In genomic region chr6:36839819-36840379, GRCh38 we compare ENCODE assay signal across 1 cellular context.
TF ChIP-seq lines count a peak whose summit lies in the region.

No MANE protein-coding gene starts in this region.

TF ChIP-seq in HepG2, 621 proteins besides CTCF, POLR2A, EP300 and RAD21 (continues in another document):
- TF ChIP-seq RARA (CRISPR knock-in tag; IDR thresholded peaks at IDR 0.05), result no peak
- no peak for TF ChIP-seq SMC3 (IDR thresholded peaks at IDR 0.05; ENCODE audit: low read length)
- no peak for TF ChIP-seq TERF1 (CRISPR knock-in tag; IDR thresholded peaks at IDR 0.05)
- TF ChIP-seq, protein P1, sequence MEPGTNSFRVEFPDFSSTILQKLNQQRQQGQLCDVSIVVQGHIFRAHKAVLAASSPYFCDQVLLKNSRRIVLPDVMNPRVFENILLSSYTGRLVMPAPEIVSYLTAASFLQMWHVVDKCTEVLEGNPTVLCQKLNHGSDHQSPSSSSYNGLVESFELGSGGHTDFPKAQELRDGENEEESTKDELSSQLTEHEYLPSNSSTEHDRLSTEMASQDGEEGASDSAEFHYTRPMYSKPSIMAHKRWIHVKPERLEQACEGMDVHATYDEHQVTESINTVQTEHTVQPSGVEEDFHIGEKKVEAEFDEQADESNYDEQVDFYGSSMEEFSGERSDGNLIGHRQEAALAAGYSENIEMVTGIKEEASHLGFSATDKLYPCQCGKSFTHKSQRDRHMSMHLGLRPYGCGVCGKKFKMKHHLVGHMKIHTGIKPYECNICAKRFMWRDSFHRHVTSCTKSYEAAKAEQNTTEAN (CRISPR knock-in tag; conservative IDR thresholded peaks at IDR 0.05), result peak; percentile 85
- 0 out of 2 replicates have a peak, but pooled peaks have one; percentile 21 for TF ChIP-seq MYC (CRISPR knock-in tag; IDR thresholded peaks at IDR 0.05; ENCODE audit: borderline replicate concordance)
- no peak for TF ChIP-seq HIVEP1 (CRISPR knock-in tag; IDR thresholded peaks at IDR 0.05)
- peak; percentile 48; the same call in 1 of the 2 replicates for TF ChIP-seq TFDP1 (CRISPR knock-in tag; IDR thresholded peaks at IDR 0.05; ENCODE audit: borderline replicate concordance)
- TF ChIP-seq UBTF (CRISPR knock-in tag; IDR thresholded peaks at IDR 0.05), result peak; percentile 44; the same call in 1 of the 2 replicates
- no peak for TF ChIP-seq FOXK1 (CRISPR knock-in tag; IDR thresholded peaks at IDR 0.05; ENCODE audit: borderline replicate concordance, low read depth)
- TF ChIP-seq ZSCAN21 (CRISPR knock-in tag; IDR thresholded peaks at IDR 0.05; ENCODE audit: borderline replicate concordance), result 0 out of 2 replicates have a peak, but pooled peaks have one; percentile 10
- peak; percentile 26; the same call in 1 of the 2 replicates for TF ChIP-seq ZFP82 (CRISPR knock-in tag; IDR thresholded peaks at IDR 0.05; ENCODE audit: borderline replicate concordance)
- 0 out of 2 replicates have a peak, but pooled peaks have one; percentile 56 for TF ChIP-seq ZNF558 (CRISPR knock-in tag; IDR thresholded peaks at IDR 0.05; ENCODE audit: borderline replicate concordance)
- TF ChIP-seq PITX1 (CRISPR knock-in tag; IDR thresholded peaks at IDR 0.05), result no peak
- no peak for TF ChIP-seq PTBP1 (IDR thresholded peaks at IDR 0.05; ENCODE audit: low read depth, low read length, poor library complexity, severe bottlenecking)
- no peak for TF ChIP-seq ZFP37 (CRISPR knock-in tag; IDR thresholded peaks at IDR 0.05; ENCODE audit: borderline replicate concordance)
- 0 out of 2 replicates have a peak, but pooled peaks have one; percentile 44 for TF ChIP-seq ZNF790 (CRISPR knock-in tag; IDR thresholded peaks at IDR 0.05; ENCODE audit: borderline replicate concordance)
- no peak for TF ChIP-seq SETDB1 (CRISPR knock-in tag; IDR thresholded peaks at IDR 0.05; ENCODE audit: borderline replicate concordance)
- TF ChIP-seq SAP130 (CRISPR knock-in tag; IDR thresholded peaks at IDR 0.05; ENCODE audit: low read depth), result 0 out of 2 replicates have a peak, but pooled peaks have one; percentile 19
- 0 out of 2 replicates have a peak, but pooled peaks have one; percentile 35 for TF ChIP-seq SP5 (CRISPR knock-in tag; IDR thresholded peaks at IDR 0.05; ENCODE audit: borderline replicate concordance, low read depth)
- 0 out of 2 replicates have a peak, but pooled peaks have one; percentile 8 for TF ChIP-seq ZBTB26 (CRISPR knock-in tag; IDR thresholded peaks at IDR 0.05; ENCODE audit: borderline replicate concordance)
- peak; percentile 18 for TF ChIP-seq HDAC1 (CRISPR knock-in tag; IDR thresholded peaks at IDR 0.05)
- TF ChIP-seq, protein P2, sequence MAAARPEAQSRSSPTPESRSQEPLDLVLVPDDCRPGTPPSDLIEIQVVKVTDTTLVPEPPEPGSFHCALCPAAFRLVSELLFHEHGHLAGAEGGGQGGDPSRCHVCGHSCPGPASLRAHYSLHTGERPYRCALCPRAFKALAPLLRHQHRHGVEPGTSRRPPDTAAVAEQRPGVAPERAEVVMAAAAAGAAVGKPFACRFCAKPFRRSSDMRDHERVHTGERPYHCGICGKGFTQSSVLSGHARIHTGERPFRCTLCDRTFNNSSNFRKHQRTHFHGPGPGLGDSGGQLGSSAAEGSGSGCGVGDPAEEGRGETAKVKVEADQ (CRISPR knock-in tag; IDR thresholded peaks at IDR 0.05; ENCODE audit: borderline replicate concordance), result 0 out of 2 replicates have a peak, but pooled peaks have one; percentile 34
- no peak for TF ChIP-seq ISX (CRISPR knock-in tag; conservative IDR thresholded peaks at IDR 0.05)
- 0 out of 2 replicates have a peak, but pooled peaks have one; percentile 12 for TF ChIP-seq ARID4A (CRISPR knock-in tag; IDR thresholded peaks at IDR 0.05; ENCODE audit: borderline replicate concordance)
- 0 out of 2 replicates have a peak, but pooled peaks have one; percentile 27 for TF ChIP-seq PATZ1 (CRISPR knock-in tag; IDR thresholded peaks at IDR 0.05)
- peak; percentile 54 for TF ChIP-seq IKZF4 (CRISPR knock-in tag; IDR thresholded peaks at IDR 0.05; ENCODE audit: borderline replicate concordance, low read depth, not compliant biosample characterization)
- TF ChIP-seq PLSCR1 (CRISPR knock-in tag; IDR thresholded peaks at IDR 0.05; ENCODE audit: borderline replicate concordance), result no peak
- TF ChIP-seq, protein P3, sequence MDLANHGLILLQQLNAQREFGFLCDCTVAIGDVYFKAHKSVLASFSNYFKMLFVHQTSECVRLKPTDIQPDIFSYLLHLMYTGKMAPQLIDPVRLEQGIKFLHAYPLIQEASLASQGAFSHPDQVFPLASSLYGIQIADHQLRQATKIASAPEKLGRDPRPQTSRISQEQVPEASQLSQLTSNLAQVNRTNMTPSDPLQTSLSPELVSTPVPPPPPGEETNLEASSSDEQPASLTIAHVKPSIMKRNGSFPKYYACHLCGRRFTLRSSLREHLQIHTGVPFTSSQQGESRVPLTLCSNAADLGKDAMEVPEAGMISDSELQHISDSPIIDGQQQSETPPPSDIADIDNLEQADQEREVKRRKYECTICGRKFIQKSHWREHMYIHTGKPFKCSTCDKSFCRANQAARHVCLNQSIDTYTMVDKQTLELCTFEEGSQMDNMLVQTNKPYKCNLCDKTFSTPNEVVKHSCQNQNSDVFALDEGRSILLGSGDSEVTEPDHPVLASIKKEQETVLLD (CRISPR knock-in tag; IDR thresholded peaks at IDR 0.05; ENCODE audit: low read depth), result peak; percentile 31; the same call in 1 of the 2 replicates
- TF ChIP-seq MED8 (CRISPR knock-in tag; IDR thresholded peaks at IDR 0.05; ENCODE audit: insufficient replicate concordance), result no peak
- no peak for TF ChIP-seq ZNF878 (CRISPR knock-in tag; IDR thresholded peaks at IDR 0.05)
- 0 out of 4 replicates have a peak, but pooled peaks of 1 of the 2 experiments have one; percentile 28 for TF ChIP-seq HMGXB4 (CRISPR knock-in tag; IDR thresholded peaks at IDR 0.05; ENCODE audit: borderline replicate concordance in 1 of 2, low read depth in 1 of 2)
- TF ChIP-seq TP53 (CRISPR knock-in tag; conservative IDR thresholded peaks at IDR 0.05), result no peak
- TF ChIP-seq SPEN (CRISPR knock-in tag; IDR thresholded peaks at IDR 0.05; ENCODE audit: low read depth), result 0 out of 2 replicates have a peak, but pooled peaks have one; percentile 8
- TF ChIP-seq CHCHD3 (CRISPR knock-in tag; IDR thresholded peaks at IDR 0.05), result 0 out of 2 replicates have a peak, but pooled peaks have one; percentile 22
- TF ChIP-seq ZNF883 (CRISPR knock-in tag; IDR thresholded peaks at IDR 0.05; ENCODE audit: not compliant biosample characterization), result peak; percentile 13
